ENCODE assay signal across 15 cellular contexts in genomic region chr11:4068962-4069361, GRCh38. TPM values are rescaled to one million over a fixed set of nuclear protein-coding genes. Genes with fewer than 3 reads are reported as not detected.
DNase-seq lines count a peak whose midpoint lies in the region; ATAC-seq, FAIRE-seq and TF ChIP-seq lines count a peak whose summit lies in the region.
"Had no signal": no experiment of that assay in that cellular context is flagged by ENCODE, and none has a peak within 500 bp of the region (broad histone marks: within the 10 kb centered on the region; RNA-seq: fewer than 3 reads in every experiment).

No MANE protein-coding gene starts in this region.

- peaks cover 2 to 19% (median 6%) of the 10 kb centered on the region in 3 experiments for H3K36me3 ChIP-seq in naive thymus-derived CD4-positive, alpha-beta T cell (ENCODE audit: control insufficient read depth in 2 of 3, insufficient read depth in 3 of 3, low read length in 3 of 3)

- H3K36me3 Mint-ChIP-seq in CD14-positive monocyte, result peaks cover 49 to 65% of the 10 kb centered on the region in 2 donors
- H3K36me3 Mint-ChIP-seq in activated CD4-positive, alpha-beta memory T cell treated with anti-CD3 and anti-CD28 coated beads, Interleukin-2, amount 10 ng/mL, durations not matched to agents 7 days and 5 days (ENCODE audit: low read depth), result peaks cover 44% of the 10 kb centered on the region
- peaks cover 5 to 28% (median 19%) of the 10 kb centered on the region in 5 donors for H3K36me3 Mint-ChIP-seq in naive thymus-derived CD4-positive, alpha-beta T cell

- H3K27me3 ChIP-seq in naive thymus-derived CD4-positive, alpha-beta T cell (ENCODE audit: control insufficient read depth in 2 of 2, insufficient read depth in 2 of 2, low read length in 2 of 2), result no peaks in the 10 kb centered on the region

- peak; percentile 21 for FAIRE-seq in GM12892 (lab: Jason Lieb, UNC)
- FAIRE-seq: endometrium, HTR-8/SVneo, TTC549 had no signal

- H3K4me1 ChIP-seq in naive thymus-derived CD4-positive, alpha-beta T cell (ENCODE audit: control insufficient read depth in 2 of 2, insufficient read depth in 2 of 2, low read length in 2 of 2), result peaks cover 26 to 54% of the 10 kb centered on the region in 2 donors

- H3K27ac Mint-ChIP-seq in CD14-positive monocyte, result peak overlapping the region; percentile 14 to 85 (median 72)
- H3K27ac Mint-ChIP-seq in activated CD4-positive, alpha-beta memory T cell treated with anti-CD3 and anti-CD28 coated beads, Interleukin-2, amount 10 ng/mL, durations not matched to agents 7 days and 5 days, result peak overlapping the region; percentile 47
- peak overlapping the region; percentile 48 to 89 (median 68) for H3K27ac Mint-ChIP-seq in naive thymus-derived CD4-positive, alpha-beta T cell
- H3K27ac Mint-ChIP-seq: HFFc6 had no signal

- TF ChIP-seq POLR2A in GM12892 (IDR thresholded peaks at IDR 0.05; ENCODE audit: low read depth, low read length), result no peak

- no peak overlapping the region for H3K4me3 Mint-ChIP-seq in CD14-positive monocyte
- no peak overlapping the region for H3K4me3 Mint-ChIP-seq in activated CD4-positive, alpha-beta memory T cell treated with anti-CD3 and anti-CD28 coated beads, Interleukin-2, amount 10 ng/mL, durations not matched to agents 7 days and 5 days
- H3K4me3 Mint-ChIP-seq in naive thymus-derived CD4-positive, alpha-beta T cell, result peak overlapping the region in 4 of 10 donors; percentile 2 to 27 (median 14)
- H3K4me3 Mint-ChIP-seq: HFFc6 had no signal

- peak overlapping the region; percentile 23 for H3K27ac ChIP-seq in naive thymus-derived CD4-positive, alpha-beta T cell (ENCODE audit: low read depth, low read length)

- TF ChIP-seq CTCF in CD14-positive monocyte (IDR thresholded peaks at IDR 0.05), result no peak

- H3K9me3 Mint-ChIP-seq in CD14-positive monocyte, result no peaks in the 10 kb centered on the region
- no peaks in the 10 kb centered on the region for H3K9me3 Mint-ChIP-seq in activated CD4-positive, alpha-beta memory T cell treated with anti-CD3 and anti-CD28 coated beads, Interleukin-2, amount 10 ng/mL, durations not matched to agents 7 days and 5 days
- no peaks in the 10 kb centered on the region for H3K9me3 Mint-ChIP-seq in naive thymus-derived CD4-positive, alpha-beta T cell
- H3K9me3 Mint-ChIP-seq: HFFc6 had no signal

- peak; percentile 26 for ATAC-seq in naive thymus-derived CD4-positive, alpha-beta T cell
- ATAC-seq in HG03457 (IDR thresholded peaks at IDR 0.05; ENCODE audit: unreplicated experiment), result no peak
- ATAC-seq: Panc1, right cardiac atrium had no signal

- DNase-seq in CD14-positive monocyte (ENCODE audit: low spot score), result no peak
- no peak for DNase-seq in GM12892 (ENCODE audit: insufficient read length)
- no peak for DNase-seq in activated CD4-positive, alpha-beta memory T cell treated with anti-CD3 and anti-CD28 coated beads, Interleukin-2, amount 10 ng/mL, durations not matched to agents 7 days and 5 days
- DNase-seq in naive thymus-derived CD4-positive, alpha-beta T cell, result no peak
- DNase-seq in cortex of kidney (lab: John Stamatoyannopoulos, UW), result no peak
- DNase-seq in SW480 (ENCODE audit: low spot score), result no peak
- DNase-seq: HFFc6, NCI-H1436, NCI-H510A treated with DMSO at 0.1 percent for 48 hours, right cardiac atrium had no signal

- intact Hi-C loops in CD14-positive monocyte (cut with micrococcal nuclease), result loop anchor here in 1 of 2 donors (2.0 to 10.0 kb wide), 2 partner anchors 144 to 220 kb away; no protein-coding TSS in a partner anchor
- intact Hi-C loops in naive thymus-derived CD4-positive, alpha-beta T cell (cut with micrococcal nuclease), result no loop called here

- CTCF ChIA-PET in activated CD4-positive, alpha-beta memory T cell treated with anti-CD3 and anti-CD28 coated beads, Interleukin-2, amount 10 ng/mL, durations not matched to agents 7 days and 5 days (lab: Charles Lee), result interaction anchor here (13.4 kb wide), 1 partner anchor 222 kb away, joined by 554 read pairs; the partner anchor contains the start of genes RHOG and STIM1
- CTCF ChIA-PET in naive thymus-derived CD4-positive, alpha-beta T cell (lab: Charles Lee), result interaction anchor here (0.8 to 8.3 kb wide), 4 partner anchors 46 to 309 kb away, joined by 3 to 164 read pairs (median 11); partner anchors contain the start of gene STIM1

- peaks cover 42% of the 10 kb centered on the region for H3K4me1 Mint-ChIP-seq in CD14-positive monocyte
- H3K4me1 Mint-ChIP-seq in activated CD4-positive, alpha-beta memory T cell treated with anti-CD3 and anti-CD28 coated beads, Interleukin-2, amount 10 ng/mL, durations not matched to agents 7 days and 5 days, result peaks cover 50% of the 10 kb centered on the region
- peaks cover 55 to 93% (median 91%) of the 10 kb centered on the region in 7 donors for H3K4me1 Mint-ChIP-seq in naive thymus-derived CD4-positive, alpha-beta T cell

- POLR2A ChIA-PET in activated CD4-positive, alpha-beta memory T cell treated with anti-CD3 and anti-CD28 coated beads, Interleukin-2, amount 10 ng/mL, durations not matched to agents 7 days and 5 days (lab: Charles Lee), result interaction anchor here (0.9 to 9.3 kb wide), 3 partner anchors 215 to 232 kb away, joined by 3 to 108 read pairs (median 4); partner anchors contain the start of genes RHOG and STIM1
- POLR2A ChIA-PET in naive thymus-derived CD4-positive, alpha-beta T cell (lab: Charles Lee), result interaction anchor here (0.9 to 8.6 kb wide), 5 partner anchors 121 to 227 kb away, joined by 3 to 110 read pairs (median 5); partner anchors contain the start of gene STIM1

- H3K27me3 Mint-ChIP-seq in CD14-positive monocyte (ENCODE audit: low read depth in 3 of 3), result no peaks in the 10 kb centered on the region
- H3K27me3 Mint-ChIP-seq in activated CD4-positive, alpha-beta memory T cell treated with anti-CD3 and anti-CD28 coated beads, Interleukin-2, amount 10 ng/mL, durations not matched to agents 7 days and 5 days, result no peaks in the 10 kb centered on the region
- no peaks in the 10 kb centered on the region for H3K27me3 Mint-ChIP-seq in naive thymus-derived CD4-positive, alpha-beta T cell

- no peaks in the 10 kb centered on the region for H3K9me3 ChIP-seq in naive thymus-derived CD4-positive, alpha-beta T cell (ENCODE audit: control insufficient read depth in 2 of 3, low read length in 3 of 3)

- no peak overlapping the region for H3K4me3 ChIP-seq in naive thymus-derived CD4-positive, alpha-beta T cell (ENCODE audit: low read length)

RNA-seq across cellular contexts. Expression of gene RRM1, which starts 25.6 kb away (rescaled TPM):
- 10 to 100 TPM; 11.5 to 16.1 TPM for polyA plus RNA-seq in CD14-positive monocyte
- polyA plus RNA-seq in GM12892 (2012; ENCODE audit: missing spikeins), result 119 TPM
- total RNA-seq in activated CD4-positive, alpha-beta memory T cell treated with anti-CD3 and anti-CD28 coated beads, Interleukin-2, amount 10 ng/mL, durations not matched to agents 7 days and 5 days, result 100 to 1,000 TPM; 156 to 161 TPM
- 100 to 1,000 TPM in 1 of 5 experiments, 10 to 100 TPM in 4; 33.6 to 140 (median 40.3) TPM for total RNA-seq in naive thymus-derived CD4-positive, alpha-beta T cell
- polyA plus RNA-seq in naive thymus-derived CD4-positive, alpha-beta T cell, result 10 to 100 TPM; 36.2 to 36.6 TPM
